In genomic region chr2:2938481-2938880, GRCh38 we compare ENCODE assay signal across 11 cellular contexts.
"Had no signal": no experiment of that assay in that cellular context is flagged by ENCODE, and none has a peak within 500 bp of the region (broad histone marks: within the 10 kb centered on the region; RNA-seq: fewer than 3 reads in every experiment).

No MANE protein-coding gene starts in this region.

- H3K4me1 Mint-ChIP-seq: activated T-helper 17 cell treated with anti-CD3 and anti-CD28 coated beads, Interleukin-2, amount 50 U/mL, for 72 hours had no signal

- ATAC-seq: activated T-helper 17 cell treated with anti-CD3 and anti-CD28 coated beads, Interleukin-2, amount 50 U/mL, for 72 hours; natural killer cell treated with Interleukin-12 subunit alpha and Interleukin-12 subunit beta and Interleukin-15 and Interleukin-18, amount 100 ng/mL, for 72 hours; sciatic nerve had no signal

- H3K27me3 Mint-ChIP-seq: natural killer cell treated with Interleukin-12 subunit alpha and Interleukin-12 subunit beta and Interleukin-15 and Interleukin-18, amount 100 ng/mL, for 72 hours had no signal

- H3K9me3 ChIP-seq: stomach, thoracic aorta had no signal

- H3K27me3 ChIP-seq: dorsolateral prefrontal cortex had no signal

- H3K27ac ChIP-seq: stomach, thoracic aorta had no signal

- H3K4me1 ChIP-seq: stomach had no signal

- FAIRE-seq: endometrium, urothelium cell line had no signal

- H3K4me3 Mint-ChIP-seq: activated T-helper 17 cell treated with anti-CD3 and anti-CD28 coated beads, Interleukin-2, amount 50 U/mL, for 72 hours; natural killer cell treated with Interleukin-12 subunit alpha and Interleukin-12 subunit beta and Interleukin-15 and Interleukin-18, amount 100 ng/mL, for 72 hours; T-helper 2 cell treated with Interferon-gamma antibody and Interleukin-4, amounts not matched to agents 5 μg/mL and 100 μg/mL, for 36 hours had no signal

- H3K27ac Mint-ChIP-seq: activated T-helper 17 cell treated with anti-CD3 and anti-CD28 coated beads, Interleukin-2, amount 50 U/mL, for 72 hours; natural killer cell treated with Interleukin-12 subunit alpha and Interleukin-12 subunit beta and Interleukin-15 and Interleukin-18, amount 100 ng/mL, for 72 hours; T-helper 2 cell treated with Interferon-gamma antibody and Interleukin-4, amounts not matched to agents 5 μg/mL and 100 μg/mL, for 36 hours had no signal

- H3K36me3 ChIP-seq: stomach, thoracic aorta had no signal

- DNase-seq: activated naive CD4-positive, alpha-beta T cell treated with Interleukin-2 at 50 U/mL for 16 hours; mesendoderm; stomach had no signal

- H3K4me3 ChIP-seq: dorsolateral prefrontal cortex, stomach, thoracic aorta had no signal
